9 cellular contexts compared by ENCODE assay signal in the genomic region with DNA sequence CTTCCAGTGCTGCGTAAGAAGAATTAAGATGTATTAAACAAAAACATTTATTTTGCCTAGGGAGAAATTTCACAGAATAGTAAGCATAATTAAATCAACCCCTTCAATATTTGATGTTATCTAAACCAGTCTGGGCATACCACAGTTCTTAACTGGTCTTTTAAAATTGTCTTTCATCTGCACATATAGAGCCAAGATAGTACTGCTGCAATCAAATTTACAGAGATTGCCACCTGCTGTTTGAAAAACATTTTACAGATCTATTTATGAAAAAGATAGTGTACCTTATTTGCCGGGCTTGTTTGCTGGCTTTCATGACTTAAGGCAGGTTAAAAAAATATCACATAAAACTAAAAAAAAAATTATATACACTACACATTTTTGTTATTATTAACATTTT.
A peak's percentile ranks its signal among the peaks of the same experiment; 100 is the strongest.
DNase-seq lines count a peak whose midpoint lies in the region; ATAC-seq, FAIRE-seq and TF ChIP-seq lines count a peak whose summit lies in the region.
"Had no signal": no experiment of that assay in that cellular context is flagged by ENCODE, and none has a peak within 500 bp of the region (broad histone marks: within the 10 kb centered on the region; RNA-seq: fewer than 3 reads in every experiment).

No MANE protein-coding gene starts in this region.

- TF ChIP-seq CTCF in GM12878 (IDR thresholded peaks at IDR 0.05 in 2 of 3, conservative IDR thresholded peaks at IDR 0.05 in 1 of 3; ENCODE audit: control insufficient read depth in 2 of 3, extremely low read depth in 1 of 3, insufficient read depth in 1 of 3, low read depth in 3 of 3, low read length in 3 of 3) (peak in 1 of 3 experiments; percentile 2; a peak in 1 of 6 replicates), osteocyte (IDR thresholded peaks at IDR 0.05) (peak; percentile 22)

- H4K20me1 ChIP-seq in GM12878 (ENCODE audit: control insufficient read depth, insufficient read depth), result no peaks in the 10 kb centered on the region

- no peak for FAIRE-seq in GM12878 (lab: Jason Lieb, UNC)

- no peak overlapping the region for H2AFZ ChIP-seq in GM12878 (ENCODE audit: control insufficient read depth, low read depth, low read length)

- peak; percentile 12 for DNase-seq in NCI-H1092 treated with DMSO at 0.1 percent for 48 hours (lab: John Stamatoyannopoulos, UW)
- DNase-seq in NCI-H1092 (lab: John Stamatoyannopoulos, UW), result no peak
- DNase-seq in NCI-H1694 (lab: John Stamatoyannopoulos, UW), result peak; percentile 8
- no peak for DNase-seq in GM12878 (ENCODE audit: low read depth, low spot score)
- DNase-seq in osteocyte (ENCODE audit: extremely low spot score, unreplicated experiment), result no peak
- no peak for DNase-seq in activated T-cell treated with anti-CD3 and anti-CD28 coated beads, Interleukin-2, amount 50 U/mL, for 48 hours
- no peak for DNase-seq in COLO668 (lab: John Stamatoyannopoulos, UW; ENCODE audit: unreplicated experiment)
- DNase-seq: NCI-H187 had no signal

- H3K9ac ChIP-seq in GM12878 (ENCODE audit: control insufficient read depth, insufficient read depth, low read length), result no peak overlapping the region

- no peak overlapping the region for H3K27ac ChIP-seq in GM12878 (ENCODE audit: control insufficient read depth, insufficient read depth)

- no peak overlapping the region for H3K4me2 ChIP-seq in GM12878 (ENCODE audit: control insufficient read depth, insufficient read depth)

- SMC1A ChIA-PET in GM12878 (lab: Charles Lee; ENCODE audit: uncharacterized antibody, unreplicated experiment), result no interaction called here

- no peaks in the 10 kb centered on the region for H3K9me3 Mint-ChIP-seq in osteocyte (ENCODE audit: unreplicated experiment)

- no peaks in the 10 kb centered on the region for H3K79me2 ChIP-seq in GM12878 (ENCODE audit: control insufficient read depth, insufficient read depth, low read length)

- in situ Hi-C loops in GM12878 (cut with MboI), result loop anchor here (25.0 kb wide), 1 partner anchor 1154 kb away; no protein-coding TSS in a partner anchor

- no peaks in the 10 kb centered on the region for H3K4me1 ChIP-seq in GM12878 (ENCODE audit: control insufficient read depth, insufficient read depth, low read length)

- H3K4me3 ChIP-seq in GM12878, result no peak overlapping the region

- no peaks in the 10 kb centered on the region for H3K36me3 ChIP-seq in GM12878 (ENCODE audit: control insufficient read depth in 2 of 2, insufficient read depth in 2 of 2, low read length in 1 of 2)

- RAD21 ChIA-PET in GM12878 (lab: Charles Lee; ENCODE audit: unreplicated experiment), result no interaction called here

- TF ChIP-seq RAD21 in GM12878 (IDR thresholded peaks at IDR 0.05; ENCODE audit: insufficient read depth, low read depth, low read length), result peak; percentile 22; the same call in 1 of the 2 replicates

- ATAC-seq in GM12878, result peak; percentile 51
- no peak for ATAC-seq in activated CD4-positive, CD25-positive, alpha-beta regulatory T cell treated with anti-CD3 and anti-CD28 coated beads, Interleukin-2, amount 50 U/mL, for 24 hours

- H3K9me3 ChIP-seq in GM12878 (replicated peaks; ENCODE audit: control insufficient read depth, insufficient read depth, low read length), result no peaks in the 10 kb centered on the region

- CTCF ChIA-PET in GM12878 (lab: Yijun Ruan, JAX), result interaction anchor here (1.3 kb wide), 1 partner anchor 9 kb away, joined by 3 read pairs; no protein-coding TSS in a partner anchor

- no peaks in the 10 kb centered on the region for H3K27me3 Mint-ChIP-seq in osteocyte (ENCODE audit: unreplicated experiment)

- intact Hi-C loops in GM12878 (cut with micrococcal nuclease; ENCODE audit: unreplicated experiment), result no loop called here

- peaks cover 2% of the 10 kb centered on the region for H3K36me3 Mint-ChIP-seq in osteocyte (ENCODE audit: unreplicated experiment)

- no peak for TF ChIP-seq EP300 in GM12878 (IDR thresholded peaks at IDR 0.05; ENCODE audit: borderline replicate concordance in 1 of 2, control insufficient read depth in 1 of 2, low read depth in 2 of 2, low read length in 2 of 2)

- BruUV-seq in GM12878 (replicated peaks; lab: Mats Ljungman, UMichigan), result no TSS peak

- POLR2A ChIA-PET in GM12878 (lab: Charles Lee), result no interaction called here

- no peak for TF ChIP-seq POLR2A in GM12878 (IDR thresholded peaks at IDR 0.05; ENCODE audit: low read depth, low read length)

- no peaks in the 10 kb centered on the region for H3K27me3 ChIP-seq in GM12878 (replicated peaks in 1 of 2; ENCODE audit: control insufficient read depth in 2 of 2, insufficient read depth in 2 of 2, low read length in 1 of 2)

- no peaks in the 10 kb centered on the region for H3K4me1 Mint-ChIP-seq in osteocyte (ENCODE audit: unreplicated experiment)

- no peak overlapping the region for H3K4me3 Mint-ChIP-seq in osteocyte (ENCODE audit: unreplicated experiment)

- H3K27ac Mint-ChIP-seq in osteocyte (ENCODE audit: unreplicated experiment), result no peak overlapping the region

- 46% methylated on average over 2 of the region's 2 CpGs for WGBS in GM12878 (ENCODE audit: insufficient coverage, insufficient replicate concordance, low lambda C conversion rate, missing lambda C conversion rate)

TF ChIP-seq in GM12878, 131 proteins besides CTCF, POLR2A, EP300 and RAD21 (continues in another document):
- TF ChIP-seq, protein P1, sequence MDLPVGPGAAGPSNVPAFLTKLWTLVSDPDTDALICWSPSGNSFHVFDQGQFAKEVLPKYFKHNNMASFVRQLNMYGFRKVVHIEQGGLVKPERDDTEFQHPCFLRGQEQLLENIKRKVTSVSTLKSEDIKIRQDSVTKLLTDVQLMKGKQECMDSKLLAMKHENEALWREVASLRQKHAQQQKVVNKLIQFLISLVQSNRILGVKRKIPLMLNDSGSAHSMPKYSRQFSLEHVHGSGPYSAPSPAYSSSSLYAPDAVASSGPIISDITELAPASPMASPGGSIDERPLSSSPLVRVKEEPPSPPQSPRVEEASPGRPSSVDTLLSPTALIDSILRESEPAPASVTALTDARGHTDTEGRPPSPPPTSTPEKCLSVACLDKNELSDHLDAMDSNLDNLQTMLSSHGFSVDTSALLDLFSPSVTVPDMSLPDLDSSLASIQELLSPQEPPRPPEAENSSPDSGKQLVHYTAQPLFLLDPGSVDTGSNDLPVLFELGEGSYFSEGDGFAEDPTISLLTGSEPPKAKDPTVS (IDR thresholded peaks at IDR 0.05; ENCODE audit: low read depth, low read length), result no peak
- no peak for TF ChIP-seq KAT2A (conservative IDR thresholded peaks at IDR 0.05; ENCODE audit: control insufficient read depth, low read depth, low read length)
- no peak for TF ChIP-seq PML (IDR thresholded peaks at IDR 0.05; ENCODE audit: low read length)
- no peak for TF ChIP-seq BACH1 (IDR thresholded peaks at IDR 0.05; ENCODE audit: borderline replicate concordance)
- TF ChIP-seq BMI1 (IDR thresholded peaks at IDR 0.05; ENCODE audit: borderline replicate concordance), result no peak
- no peak for TF ChIP-seq RBBP5 (conservative IDR thresholded peaks at IDR 0.05)
- no peak for TF ChIP-seq HDGF (IDR thresholded peaks at IDR 0.05)
- no peak for TF ChIP-seq ZNF687 (IDR thresholded peaks at IDR 0.05)
- no peak for TF ChIP-seq NFXL1 (IDR thresholded peaks at IDR 0.05; ENCODE audit: borderline replicate concordance)

Comparison
In these comparisons a context has a peak if more than half of its experiments do, and no peak if none do; other contexts are left out.
1. DNase-seq: peak in NCI-H1092 treated with DMSO at 0.1 percent for 48 hours (single experiment) and NCI-H1694 (single experiment); none in NCI-H1092 (single experiment), GM12878 (single experiment), osteocyte (single experiment), activated T-cell treated with anti-CD3 and anti-CD28 coated beads, Interleukin-2, amount 50 U/mL, for 48 hours (0 of 2) and COLO668 (single experiment).